ENCODE assay signal across 8 cellular contexts in the genomic region with DNA sequence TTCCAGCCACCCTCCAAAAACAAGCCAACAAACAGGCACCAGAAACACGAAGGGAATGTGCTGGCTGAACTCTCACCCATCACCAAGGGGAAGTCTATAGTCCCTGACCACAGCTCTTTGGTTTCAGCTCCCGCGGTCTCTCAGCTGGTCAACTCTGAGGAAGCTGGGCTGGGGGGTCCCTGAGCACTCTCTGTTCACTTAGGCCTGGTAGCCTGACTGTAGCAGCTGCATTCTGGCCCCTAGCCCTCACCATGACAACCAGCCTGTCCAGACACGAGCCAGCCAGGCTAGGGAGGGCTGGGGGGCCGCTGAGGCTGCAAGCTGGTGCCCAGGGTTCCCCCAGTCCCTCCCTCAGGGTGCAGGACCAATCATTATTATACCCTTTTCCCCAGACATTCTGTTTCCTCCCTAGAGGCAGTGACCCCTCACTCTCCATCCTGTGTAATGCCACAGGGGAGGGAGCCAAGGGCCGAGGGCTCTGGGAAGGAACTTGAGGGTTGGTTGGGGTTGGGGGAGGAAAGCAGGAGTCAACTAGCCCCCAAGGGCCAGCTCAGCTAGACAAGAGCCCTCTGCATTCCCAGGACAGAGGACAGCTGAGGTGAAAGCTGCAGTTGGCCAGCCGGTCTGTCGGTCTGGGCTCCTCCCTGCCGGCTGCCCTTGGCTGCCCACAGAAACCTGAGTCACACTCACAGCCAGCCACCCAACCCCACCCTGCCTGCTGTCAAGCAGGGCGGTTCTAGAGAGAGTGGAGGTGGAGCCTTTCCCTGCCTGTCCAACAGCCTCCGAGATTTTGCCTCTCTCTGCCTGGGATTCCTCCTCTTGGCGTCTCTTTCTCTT. TPM values are rescaled to one million over a fixed set of nuclear protein-coding genes. Genes with fewer than 3 reads are reported as not detected.
A peak's percentile ranks its signal among the peaks of the same experiment; 100 is the strongest.
DNase-seq lines count a peak whose midpoint lies in the region; ATAC-seq, FAIRE-seq and TF ChIP-seq lines count a peak whose summit lies in the region.

No MANE protein-coding gene starts in this region.

- H3K4me3 Mint-ChIP-seq in activated B cell treated with CpG ODN at 0.5 μM for 24 hours: peak overlapping the region; percentile 94

- no peaks in the 10 kb centered on the region for H3K9me3 ChIP-seq in kidney (ENCODE audit: control insufficient read depth in 1 of 2, low read length in 2 of 2)

- peaks cover 20 to 24% of the 10 kb centered on the region in 2 donors for H3K4me1 ChIP-seq in kidney (ENCODE audit: control insufficient read depth in 1 of 2, insufficient read depth in 1 of 2, low read depth in 1 of 2, low read length in 2 of 2)

- H3K4me3 ChIP-seq in kidney (ENCODE audit: low read length in 2 of 2): peak overlapping the region in 1 of 2 donors; percentile 38

- in situ Hi-C loops in ACHN (cut with HindIII; ENCODE audit: low pct_ligation_motif_present, low pct_unique_long_range_greater_than_20kb, low sequenced_read_pairs): no loop called here

- H3K27ac ChIP-seq in kidney (ENCODE audit: low read depth in 2 of 2, low read length in 2 of 2): peak overlapping the region; percentile 94 to 99

- ATAC-seq in GM18868 (IDR thresholded peaks at IDR 0.05; ENCODE audit: unreplicated experiment): peak; percentile 49
- peak; percentile 44 for ATAC-seq in HG03139 (IDR thresholded peaks at IDR 0.05; ENCODE audit: unreplicated experiment)
- ATAC-seq in activated B cell treated with CpG ODN at 0.5 μM for 24 hours (ENCODE audit: low read depth): peak; percentile 54

- DNase-seq in ACHN (peak; percentile 92), NCI-H2227 treated with DMSO at 0.1 percent for 48 hours (lab: John Stamatoyannopoulos, UW) (peak; percentile 81), activated B cell treated with CpG ODN at 0.5 μM for 24 hours (peak; percentile 60), cerebellar cortex (ENCODE audit: low spot score) (peak; percentile 98), kidney (peak; percentile 97)
- DNase-seq in stimulated activated CD4-positive, alpha-beta T cell treated with anti-CD3 and anti-CD28 coated beads, Interleukin-12 subunit alpha, Interleukin-12 subunit beta, amount 100 ng/mL, for 48 hours (ENCODE audit: low read depth in 2 of 3, low spot score in 1 of 3): peak in 2 of 3 donors; percentile 72 to 73

- peak; percentile 76 for FAIRE-seq in kidney (lab: Jason Lieb, UNC)

- intact Hi-C loops in activated B cell treated with CpG ODN at 0.5 μM for 24 hours (cut with micrococcal nuclease): no loop called here
- intact Hi-C loops in kidney (cut with DNase I): no loop called here

- H3K27ac Mint-ChIP-seq in activated B cell treated with CpG ODN at 0.5 μM for 24 hours: peak overlapping the region; percentile 95

- H3K9ac ChIP-seq in kidney (ENCODE audit: low read length in 2 of 2): peak overlapping the region; percentile 57 to 78

- H3K36me3 Mint-ChIP-seq in activated B cell treated with CpG ODN at 0.5 μM for 24 hours (ENCODE audit: low read depth): peaks cover 7% of the 10 kb centered on the region

- peaks cover 64% of the 10 kb centered on the region for H3K4me1 Mint-ChIP-seq in activated B cell treated with CpG ODN at 0.5 μM for 24 hours

- POLR2A ChIA-PET in activated B cell treated with CpG ODN at 0.5 μM for 24 hours (lab: Charles Lee): interaction anchor here (0.6 to 6.4 kb wide), 23 partner anchors 11 to 550 kb away, joined by 3 to 95 read pairs (median 5); a partner anchor contains a TSS

- H3K9me3 Mint-ChIP-seq in activated B cell treated with CpG ODN at 0.5 μM for 24 hours: no peaks in the 10 kb centered on the region

- CTCF ChIA-PET in activated B cell treated with CpG ODN at 0.5 μM for 24 hours (lab: Charles Lee): interaction anchor here (0.6 to 4.6 kb wide), 23 partner anchors 11 to 272 kb away, joined by 3 to 115 read pairs (median 4); a partner anchor contains a TSS

- no peak for TF ChIP-seq CTCF in activated B cell treated with CpG ODN at 0.5 μM for 24 hours (IDR thresholded peaks at IDR 0.05)
- no peak for TF ChIP-seq CTCF in kidney (IDR thresholded peaks at IDR 0.05; ENCODE audit: borderline replicate concordance, extremely low read depth, insufficient read depth)

- H3K27me3 Mint-ChIP-seq in activated B cell treated with CpG ODN at 0.5 μM for 24 hours: no peaks in the 10 kb centered on the region

- no peaks in the 10 kb centered on the region for H3K36me3 ChIP-seq in kidney (ENCODE audit: control insufficient read depth in 1 of 2, insufficient read depth in 2 of 2, low read length in 2 of 2)

RNA-seq across cellular contexts. Expression of a gene that starts 1.2 kb away (rescaled TPM):
- 45.3 and 48.5 TPM in 2 replicates for total RNA-seq in activated B cell treated with CpG ODN at 0.5 μM for 24 hours
- total RNA-seq in kidney: 58.4 TPM
- 102 TPM for polyA plus RNA-seq in kidney (ENCODE audit: insufficient read depth, low read depth, low replicate concordance)

RNA-seq across cellular contexts. Expression of a gene that starts 5.4 kb away (rescaled TPM):
- 56.5 and 59.9 TPM in 2 replicates for total RNA-seq in activated B cell treated with CpG ODN at 0.5 μM for 24 hours
- 78.7 TPM for total RNA-seq in kidney
- 47.5 TPM for polyA plus RNA-seq in kidney (ENCODE audit: insufficient read depth, low read depth, low replicate concordance)

RNA-seq across cellular contexts. Expression of a gene that starts 25.5 kb away (rescaled TPM):
- total RNA-seq in activated B cell treated with CpG ODN at 0.5 μM for 24 hours (0.24 and 0.64 TPM in 2 replicates), kidney (6.4 TPM)
- polyA plus RNA-seq in kidney (ENCODE audit: insufficient read depth, low read depth, low replicate concordance): 0.90 TPM
